ENCODE assay signal across 28 cellular contexts in the genomic region with DNA sequence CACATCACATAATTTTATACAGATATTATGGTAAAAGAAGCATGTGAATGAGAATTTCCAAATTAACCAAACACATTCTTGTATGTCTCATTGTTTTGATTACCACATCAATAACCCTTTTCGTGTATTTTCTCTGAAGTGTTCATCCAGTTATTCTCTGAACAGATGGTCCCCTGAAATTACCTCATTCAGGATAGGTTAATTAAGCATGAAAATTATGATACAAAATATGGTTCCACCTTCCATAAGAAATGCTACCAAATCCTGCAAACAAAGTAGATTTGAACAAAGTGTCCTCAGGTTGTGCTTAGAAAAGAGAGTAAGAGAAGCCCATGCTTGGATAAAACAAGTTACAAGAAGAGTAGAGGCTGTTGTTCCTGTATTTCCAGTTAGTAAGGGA.
"Had no signal": no experiment of that assay in that cellular context is flagged by ENCODE, and none has a peak within 500 bp of the region (broad histone marks: within the 10 kb centered on the region; RNA-seq: fewer than 3 reads in every experiment).

No MANE protein-coding gene starts in this region.

- H3K4me2 ChIP-seq: neural progenitor cell had no signal

- H3K4me1 ChIP-seq: breast epithelium, esophagus muscularis mucosa, foreskin keratinocyte, heart right ventricle, left lung, lower lobe of right lung, neural progenitor cell, right atrium auricular region, stomach, thyroid gland, upper lobe of left lung, vagina had no signal

- FAIRE-seq: colon had no signal

- H2AFZ ChIP-seq: neural progenitor cell had no signal

- H3K9me3 ChIP-seq: breast epithelium, esophagus muscularis mucosa, heart right ventricle, left lung, lower lobe of right lung, right atrium auricular region, stomach, thyroid gland, upper lobe of left lung, vagina had no signal

- H3K36me3 ChIP-seq: breast epithelium, esophagus muscularis mucosa, heart right ventricle, left lung, lower lobe of right lung, neural progenitor cell, right atrium auricular region, stomach, thyroid gland, upper lobe of left lung, vagina had no signal

- H3K27ac ChIP-seq: breast epithelium, esophagus muscularis mucosa, foreskin keratinocyte, heart right ventricle, left lung, lower lobe of right lung, neural progenitor cell, right atrium auricular region, stomach, thyroid gland, upper lobe of left lung, vagina had no signal

- H3K9me3 Mint-ChIP-seq: activated B cell treated with CpG ODN at 0.5 μM for 24 hours; activated CD8-positive, alpha-beta T cell treated with anti-CD3 and anti-CD28 coated beads for 36 hours; activated naive CD4-positive, alpha-beta T cell treated with anti-CD3 and anti-CD28 coated beads, Interleukin-2, amount 50 U/mL, for 24 hours; activated naive CD8-positive, alpha-beta T cell treated with anti-CD3 and anti-CD28 coated beads, Interleukin-2, amount 50 U/mL, for 24 hours; activated T-cell treated with anti-CD3 and anti-CD28 coated beads, Interleukin-2, amount 50 U/mL, for 4 hours; activated T-helper 17 cell treated with anti-CD3 and anti-CD28 coated beads, Interleukin-2, amount 50 U/mL, for 72 hours; natural killer cell; neural progenitor cell; stimulated activated naive B cell treated with anti-CD40 and anti-IgM and Interleukin-4, amounts not matched to agents 10 μg/mL and 1 μg/mL and 100 μg/mL, for 72 hours had no signal

- H3K27ac Mint-ChIP-seq: activated B cell treated with CpG ODN at 0.5 μM for 24 hours; activated CD8-positive, alpha-beta T cell treated with anti-CD3 and anti-CD28 coated beads for 36 hours; activated naive CD4-positive, alpha-beta T cell treated with anti-CD3 and anti-CD28 coated beads, Interleukin-2, amount 50 U/mL, for 24 hours; activated naive CD8-positive, alpha-beta T cell treated with anti-CD3 and anti-CD28 coated beads, Interleukin-2, amount 50 U/mL, for 24 hours; activated T-helper 17 cell treated with anti-CD3 and anti-CD28 coated beads, Interleukin-2, amount 50 U/mL, for 72 hours; natural killer cell; neural progenitor cell; stimulated activated naive B cell treated with anti-CD40 and anti-IgM and Interleukin-4, amounts not matched to agents 10 μg/mL and 1 μg/mL and 100 μg/mL, for 72 hours had no signal

- H3K4me3 Mint-ChIP-seq: activated B cell treated with CpG ODN at 0.5 μM for 24 hours; activated CD8-positive, alpha-beta T cell treated with anti-CD3 and anti-CD28 coated beads for 36 hours; activated naive CD4-positive, alpha-beta T cell treated with anti-CD3 and anti-CD28 coated beads, Interleukin-2, amount 50 U/mL, for 24 hours; activated naive CD8-positive, alpha-beta T cell treated with anti-CD3 and anti-CD28 coated beads, Interleukin-2, amount 50 U/mL, for 24 hours; activated T-cell treated with anti-CD3 and anti-CD28 coated beads, Interleukin-2, amount 50 U/mL, for 4 hours; activated T-helper 17 cell treated with anti-CD3 and anti-CD28 coated beads, Interleukin-2, amount 50 U/mL, for 72 hours; natural killer cell; neural progenitor cell; stimulated activated naive B cell treated with anti-CD40 and anti-IgM and Interleukin-4, amounts not matched to agents 10 μg/mL and 1 μg/mL and 100 μg/mL, for 72 hours had no signal

- H3K27me3 ChIP-seq: breast epithelium, esophagus muscularis mucosa, foreskin keratinocyte, heart right ventricle, left lung, neural progenitor cell, right atrium auricular region, stomach, thyroid gland, upper lobe of left lung, vagina had no signal

- H3K4me1 Mint-ChIP-seq: activated B cell treated with CpG ODN at 0.5 μM for 24 hours; activated T-helper 17 cell treated with anti-CD3 and anti-CD28 coated beads, Interleukin-2, amount 50 U/mL, for 72 hours; natural killer cell; neural progenitor cell had no signal

- ATAC-seq: activated CD8-positive, alpha-beta T cell treated with anti-CD3 and anti-CD28 coated beads for 36 hours; activated naive CD8-positive, alpha-beta T cell treated with anti-CD3 and anti-CD28 coated beads, Interleukin-2, amount 50 U/mL, for 24 hours; activated T-cell treated with anti-CD3 and anti-CD28 coated beads, Interleukin-2, amount 50 U/mL, for 4 hours; activated T-helper 17 cell treated with anti-CD3 and anti-CD28 coated beads, Interleukin-2, amount 50 U/mL, for 72 hours; foreskin keratinocyte; heart right ventricle; left lung; lower lobe of right lung; natural killer cell; stimulated activated naive B cell treated with anti-CD40 and anti-IgM and Interleukin-4, amounts not matched to agents 10 μg/mL and 1 μg/mL and 100 μg/mL, for 72 hours had no signal

- H3K36me3 Mint-ChIP-seq: activated naive CD4-positive, alpha-beta T cell treated with anti-CD3 and anti-CD28 coated beads, Interleukin-2, amount 50 U/mL, for 24 hours; natural killer cell; neural progenitor cell; stimulated activated naive B cell treated with anti-CD40 and anti-IgM and Interleukin-4, amounts not matched to agents 10 μg/mL and 1 μg/mL and 100 μg/mL, for 72 hours had no signal

- H3K9ac ChIP-seq: neural progenitor cell had no signal

- H3K4me3 ChIP-seq: breast epithelium, esophagus muscularis mucosa, heart right ventricle, left lung, lower lobe of right lung, neural progenitor cell, right atrium auricular region, stomach, thyroid gland, upper lobe of left lung, vagina had no signal

- DNase-seq: activated B cell treated with CpG ODN at 0.5 μM for 24 hours; activated CD4-positive, alpha-beta T cell treated with anti-CD3 and anti-CD28 coated beads, Interleukin-2, amount 50 U/mL, for 1 hour; activated CD8-positive, alpha-beta T cell treated with anti-CD3 and anti-CD28 coated beads for 36 hours; activated naive CD8-positive, alpha-beta T cell treated with anti-CD3 and anti-CD28 coated beads, Interleukin-2, amount 50 U/mL, for 24 hours; activated T-cell treated with anti-CD3 and anti-CD28 coated beads, Interleukin-2, amount 50 U/mL, for 4 hours; central memory CD4-positive, alpha-beta T cell; dermis blood vessel endothelial cell; effector CD4-positive, alpha-beta T cell; foreskin keratinocyte; heart right ventricle; left lung; lower lobe of right lung; natural killer cell; occipital lobe; stimulated activated CD4-positive, alpha-beta T cell treated with anti-CD3 and anti-CD28 coated beads, Interleukin-15, amount 100 ng/mL, for 24 hours; stimulated activated CD4-positive, alpha-beta T cell treated with anti-CD3 and anti-CD28 coated beads, Interleukin-2, amount 100 ng/mL, for 24 hours; stimulated activated naive B cell treated with anti-CD40 and anti-IgM and Interleukin-4, amounts not matched to agents 10 μg/mL and 1 μg/mL and 100 μg/mL, for 72 hours; stomach; thyroid gland; upper lobe of left lung had no signal

- H3K27me3 Mint-ChIP-seq: activated B cell treated with CpG ODN at 0.5 μM for 24 hours; activated CD8-positive, alpha-beta T cell treated with anti-CD3 and anti-CD28 coated beads for 36 hours; activated naive CD4-positive, alpha-beta T cell treated with anti-CD3 and anti-CD28 coated beads, Interleukin-2, amount 50 U/mL, for 24 hours; activated naive CD8-positive, alpha-beta T cell treated with anti-CD3 and anti-CD28 coated beads, Interleukin-2, amount 50 U/mL, for 24 hours; activated T-helper 17 cell treated with anti-CD3 and anti-CD28 coated beads, Interleukin-2, amount 50 U/mL, for 72 hours; stimulated activated naive B cell treated with anti-CD40 and anti-IgM and Interleukin-4, amounts not matched to agents 10 μg/mL and 1 μg/mL and 100 μg/mL, for 72 hours had no signal
